In the genomic region with DNA sequence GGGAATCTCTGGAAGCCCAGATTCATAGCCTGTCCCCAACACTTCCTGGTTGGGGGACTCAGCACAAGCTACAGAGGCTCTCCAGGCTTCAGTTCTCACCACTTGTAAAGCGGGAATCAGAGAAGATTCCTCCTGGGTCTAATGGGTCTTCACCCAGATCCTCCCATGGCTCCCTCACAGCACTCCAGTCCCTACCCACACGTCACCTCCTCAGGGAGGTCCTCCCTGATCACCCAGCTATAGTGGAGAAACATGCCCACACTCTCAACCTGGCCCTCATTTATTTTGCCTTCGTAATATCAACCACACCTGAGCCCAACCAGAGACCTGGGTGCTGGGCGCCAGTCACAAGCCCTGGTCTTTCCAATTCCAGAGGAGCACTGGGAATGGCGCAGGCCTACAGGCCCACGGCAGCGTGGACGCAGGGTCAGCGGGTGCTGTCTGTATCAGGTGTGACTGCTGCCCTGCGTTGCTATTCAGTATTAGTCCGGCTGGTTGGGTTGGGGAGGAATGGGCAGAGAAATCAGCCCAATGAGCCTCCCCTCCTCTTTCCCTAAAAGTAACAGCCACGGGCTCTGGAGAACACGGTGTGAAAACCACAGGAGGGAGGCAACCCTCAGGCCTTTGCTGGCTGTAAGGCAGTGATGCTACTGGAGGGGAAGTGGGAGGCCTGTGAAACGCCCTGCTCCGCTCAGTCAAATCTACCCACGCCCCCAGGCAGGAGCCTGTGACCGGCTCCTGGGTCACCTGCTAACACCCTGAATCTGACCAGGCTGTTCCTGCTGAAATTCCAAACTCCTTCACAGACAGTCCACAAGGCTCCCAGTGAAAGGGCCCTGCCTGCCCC, we compare ENCODE assay signal across 9 cellular contexts. TPM values are rescaled to one million over a fixed set of nuclear protein-coding genes. Genes with fewer than 3 reads are reported as not detected.
A peak's percentile ranks its signal among the peaks of the same experiment; 100 is the strongest.
DNase-seq lines count a peak whose midpoint lies in the region; TF ChIP-seq lines count a peak whose summit lies in the region.
"Had no signal": no experiment of that assay in that cellular context is flagged by ENCODE, and none has a peak within 500 bp of the region (broad histone marks: within the 10 kb centered on the region; RNA-seq: fewer than 3 reads in every experiment).

No MANE protein-coding gene starts in this region.

- TF ChIP-seq CTCF in chondrocyte (IDR thresholded peaks at IDR 0.05): no peak
- no peak for TF ChIP-seq CTCF in nephron progenitor cell (IDR thresholded peaks at IDR 0.05)

- H3K4me1 Mint-ChIP-seq in chondrocyte (ENCODE audit: low read depth) (peaks cover 50% of the 10 kb centered on the region), nephron progenitor cell (peaks cover 86% of the 10 kb centered on the region)

- H3K9me3 Mint-ChIP-seq in chondrocyte (ENCODE audit: low read depth) (no peaks in the 10 kb centered on the region), nephron progenitor cell (no peaks in the 10 kb centered on the region)

- DNase-seq in chondrocyte (ENCODE audit: low spot score): peak; percentile 78
- no peak for DNase-seq in nephron progenitor cell
- no peak for DNase-seq in HCEC 1CT
- no peak for DNase-seq in NCI-H1436 (lab: John Stamatoyannopoulos, UW)
- no peak for DNase-seq in SW480 (ENCODE audit: low spot score)
- DNase-seq in amygdala (lab: John Stamatoyannopoulos, UW): no peak
- DNase-seq: RPMI8226 had no signal

- H3K4me3 ChIP-seq in BLaER1 (peak overlapping the region; percentile 59), HUES6 (ENCODE audit: low read depth, low read length) (peak overlapping the region; percentile 28; the same call in 1 of the 2 replicates)

- H3K36me3 ChIP-seq in BLaER1 (peaks cover 7% of the 10 kb centered on the region; the same call in 1 of the 2 replicates), HUES6 (ENCODE audit: control insufficient read depth, insufficient read depth, low read length) (no peaks in the 10 kb centered on the region; the same call in 1 of the 2 replicates)

- H3K4me1 ChIP-seq in BLaER1 (peaks cover 91% of the 10 kb centered on the region), HUES6 (ENCODE audit: control insufficient read depth, insufficient read depth, low read length) (peaks cover 38% of the 10 kb centered on the region)

- H3K4me2 ChIP-seq in BLaER1: peak overlapping the region; percentile 99

- no peaks in the 10 kb centered on the region for H3K36me3 Mint-ChIP-seq in chondrocyte (ENCODE audit: low read depth)
- H3K36me3 Mint-ChIP-seq in nephron progenitor cell (ENCODE audit: low read depth): no peaks in the 10 kb centered on the region

- H3K9me3 ChIP-seq in BLaER1: no peaks in the 10 kb centered on the region
- H3K9me3 ChIP-seq in HUES6 (ENCODE audit: control insufficient read depth, insufficient read depth, low read depth, low read length): no peaks in the 10 kb centered on the region

- no peak overlapping the region for H3K4me3 Mint-ChIP-seq in chondrocyte (ENCODE audit: unreplicated experiment)
- H3K4me3 Mint-ChIP-seq in nephron progenitor cell: peak overlapping the region; percentile 58

- peak overlapping the region; percentile 69 for H3K9ac ChIP-seq in BLaER1
- peak overlapping the region; percentile 48 for H3K9ac ChIP-seq in HUES6 (ENCODE audit: low read length)

- no peaks in the 10 kb centered on the region for H3K27me3 ChIP-seq in BLaER1
- H3K27me3 ChIP-seq in HUES6 (ENCODE audit: control insufficient read depth, insufficient read depth, low read length): no peaks in the 10 kb centered on the region

- no peaks in the 10 kb centered on the region for H3K27me3 Mint-ChIP-seq in chondrocyte (ENCODE audit: low read depth)
- no peaks in the 10 kb centered on the region for H3K27me3 Mint-ChIP-seq in nephron progenitor cell (ENCODE audit: low read depth, poor library complexity)

- peaks cover 93% of the 10 kb centered on the region for H4K20me1 ChIP-seq in BLaER1

- H3K27ac Mint-ChIP-seq in chondrocyte (ENCODE audit: unreplicated experiment) (peak overlapping the region; percentile 68), nephron progenitor cell (peak overlapping the region; percentile 99)

- peak overlapping the region; percentile 98 for H3K27ac ChIP-seq in BLaER1
- H3K27ac ChIP-seq in HUES6 (ENCODE audit: low read depth, low read length): no peak overlapping the region

RNA-seq across cellular contexts. Expression of a gene that starts 5.2 kb away (rescaled TPM):
- total RNA-seq in chondrocyte: 99.9 to 136 TPM (median 100 TPM) in 3 replicates

RNA-seq across cellular contexts. Expression of a gene that starts 53.5 kb away (rescaled TPM):
- total RNA-seq in chondrocyte: 0.52 to 0.73 TPM (median 0.59 TPM) in 3 replicates
